Comparison of ENCODE assay signal across 2 cellular contexts in genomic region chr9:107155244-107155817, GRCh38.
TF ChIP-seq lines count a peak whose summit lies in the region.

No MANE protein-coding gene starts in this region.

TF ChIP-seq in liver, 16 proteins besides CTCF, POLR2A, EP300 and RAD21 (continued from another document):
- TF ChIP-seq REST (IDR thresholded peaks at IDR 0.05) (no peak), RXRA (IDR thresholded peaks at IDR 0.05) (no peak)

TF ChIP-seq in HepG2, 621 proteins besides CTCF, POLR2A, EP300 and RAD21 (continued from another document):
- TF ChIP-seq IRX3 (CRISPR knock-in tag; IDR thresholded peaks at IDR 0.05; ENCODE audit: borderline replicate concordance, low read depth) (no peak), ZBTB26 (CRISPR knock-in tag; IDR thresholded peaks at IDR 0.05; ENCODE audit: borderline replicate concordance) (no peak), ATF6 (CRISPR knock-in tag; conservative IDR thresholded peaks at IDR 0.05) (no peak), HMG20B (CRISPR knock-in tag; conservative IDR thresholded peaks at IDR 0.05) (no peak), ZMAT5 (CRISPR knock-in tag; IDR thresholded peaks at IDR 0.05; ENCODE audit: borderline replicate concordance, low read depth) (no peak), MED8 (CRISPR knock-in tag; IDR thresholded peaks at IDR 0.05; ENCODE audit: insufficient replicate concordance) (no peak), ZNF614 (CRISPR knock-in tag; IDR thresholded peaks at IDR 0.05; ENCODE audit: borderline replicate concordance) (no peak), ZNF136 (CRISPR knock-in tag; IDR thresholded peaks at IDR 0.05; ENCODE audit: low read depth) (no peak), TCF7 (IDR thresholded peaks at IDR 0.05; ENCODE audit: low read depth) (no peak), HNF4A (CRISPR knock-in tag; IDR thresholded peaks at IDR 0.05) (no peak), CBX1 (IDR thresholded peaks at IDR 0.05; ENCODE audit: low read depth) (no peak), ZNF672 (CRISPR knock-in tag; IDR thresholded peaks at IDR 0.05) (no peak)
